Comparison of ENCODE assay signal across 1 cellular context in genomic region chr11:61747389-61748285, GRCh38.
TF ChIP-seq lines count a peak whose summit lies in the region.

No MANE protein-coding gene starts in this region.

TF ChIP-seq in GM12878, 131 proteins besides CTCF, POLR2A, EP300 and RAD21 (continued from another document and continues in another):
- TF ChIP-seq CEBPZ (IDR thresholded peaks at IDR 0.05; ENCODE audit: low read depth, low read length) (no peak), NR2C1 (IDR thresholded peaks at IDR 0.05) (no peak), KLF5 (IDR thresholded peaks at IDR 0.05; ENCODE audit: partially characterized antibody) (no peak), POU2F2 (IDR thresholded peaks at IDR 0.05; ENCODE audit: borderline replicate concordance, low read depth, low read length) (no peak), SMARCA5 (IDR thresholded peaks at IDR 0.05) (peak; percentile 81), SMC3 (IDR thresholded peaks at IDR 0.05; ENCODE audit: borderline replicate concordance, low read length) (peak; percentile 91), TBL1XR1 (IDR thresholded peaks at IDR 0.05; ENCODE audit: low read depth, low read length) (no peak), NFIC (IDR thresholded peaks at IDR 0.05; ENCODE audit: low read depth, low read length) (no peak), ETV6 (conservative IDR thresholded peaks at IDR 0.05 in 1 of 2, IDR thresholded peaks at IDR 0.05 in 1 of 2; ENCODE audit: borderline replicate concordance in 1 of 2, low read depth in 1 of 2) (no peak), HDAC6 (IDR thresholded peaks at IDR 0.05; ENCODE audit: unreplicated experiment) (no peak), RAD51 (IDR thresholded peaks at IDR 0.05) (no peak), ZNF687 (IDR thresholded peaks at IDR 0.05) (no peak), HCFC1 (IDR thresholded peaks at IDR 0.05; ENCODE audit: low read length) (no peak), RB1 (IDR thresholded peaks at IDR 0.05; ENCODE audit: borderline replicate concordance) (peak; percentile 37; the same call in 1 of the 2 replicates), POLR2AphosphoS5 (IDR thresholded peaks at IDR 0.05; ENCODE audit: low read length) (no peak), NKRF (conservative IDR thresholded peaks at IDR 0.05) (no peak), ZSCAN29 (IDR thresholded peaks at IDR 0.05) (no peak), GATAD2B (conservative IDR thresholded peaks at IDR 0.05; ENCODE audit: low read depth) (peak; percentile 59; the same call in 1 of the 2 replicates), EZH2 (IDR thresholded peaks at IDR 0.05; ENCODE audit: borderline replicate concordance, control insufficient read depth, low read depth, low read length) (no peak), BRCA1 (IDR thresholded peaks at IDR 0.05; ENCODE audit: low read depth, low read length) (no peak), TCF12 (IDR thresholded peaks at IDR 0.05; ENCODE audit: low read depth, low read length) (peak; percentile 56; the same call in 1 of the 2 replicates), STAT3 (IDR thresholded peaks at IDR 0.05; ENCODE audit: low read depth, low read length) (no peak), JUND (IDR thresholded peaks at IDR 0.05; ENCODE audit: low read depth, low read length) (no peak), BCL11A (IDR thresholded peaks at IDR 0.05; ENCODE audit: low read depth, low read length) (no peak), E2F4 (IDR thresholded peaks at IDR 0.05; ENCODE audit: low read depth, low read length) (no peak), SIN3A (IDR thresholded peaks at IDR 0.05; ENCODE audit: low read depth, low read length) (no peak), ZBED1 (IDR thresholded peaks at IDR 0.05; ENCODE audit: borderline replicate concordance) (no peak), HDGF (IDR thresholded peaks at IDR 0.05) (no peak; the same call in 1 of the 2 replicates), EED (IDR thresholded peaks at IDR 0.05; ENCODE audit: low read depth) (no peak), ZNF384 (IDR thresholded peaks at IDR 0.05; ENCODE audit: borderline replicate concordance, low read depth, low read length) (no peak), SIX5 (IDR thresholded peaks at IDR 0.05; ENCODE audit: low read depth, low read length, severe bottlenecking) (no peak), E2F8 (IDR thresholded peaks at IDR 0.05; ENCODE audit: low read depth, partially characterized antibody) (no peak), PRDM15 (CRISPR knock-in tag; IDR thresholded peaks at IDR 0.05) (no peak), ZNF24 (IDR thresholded peaks at IDR 0.05) (no peak), RFX5 (IDR thresholded peaks at IDR 0.05; ENCODE audit: low read depth, low read length) (no peak), SKIL (IDR thresholded peaks at IDR 0.05; ENCODE audit: low read depth, poor library complexity, severe bottlenecking) (no peak), SPI1 (IDR thresholded peaks at IDR 0.05; ENCODE audit: borderline replicate concordance, insufficient read depth, low read depth, low read length) (no peak), MXI1 (IDR thresholded peaks at IDR 0.05; ENCODE audit: low read depth, low read length) (no peak), RELA (IDR thresholded peaks at IDR 0.05; ENCODE audit: borderline replicate concordance, partially characterized antibody) (no peak)
